1 cellular context compared by ENCODE assay signal in genomic region chr22:25281675-25282345, GRCh38.
TF ChIP-seq lines count a peak whose summit lies in the region.

No MANE protein-coding gene starts in this region.

TF ChIP-seq in SK-N-SH treated with all-trans-retinoic acid at 6 μM for 48 hours, 23 proteins besides CTCF, POLR2A, EP300 and RAD21 (continued from another document):
- TF ChIP-seq, protein P1, sequence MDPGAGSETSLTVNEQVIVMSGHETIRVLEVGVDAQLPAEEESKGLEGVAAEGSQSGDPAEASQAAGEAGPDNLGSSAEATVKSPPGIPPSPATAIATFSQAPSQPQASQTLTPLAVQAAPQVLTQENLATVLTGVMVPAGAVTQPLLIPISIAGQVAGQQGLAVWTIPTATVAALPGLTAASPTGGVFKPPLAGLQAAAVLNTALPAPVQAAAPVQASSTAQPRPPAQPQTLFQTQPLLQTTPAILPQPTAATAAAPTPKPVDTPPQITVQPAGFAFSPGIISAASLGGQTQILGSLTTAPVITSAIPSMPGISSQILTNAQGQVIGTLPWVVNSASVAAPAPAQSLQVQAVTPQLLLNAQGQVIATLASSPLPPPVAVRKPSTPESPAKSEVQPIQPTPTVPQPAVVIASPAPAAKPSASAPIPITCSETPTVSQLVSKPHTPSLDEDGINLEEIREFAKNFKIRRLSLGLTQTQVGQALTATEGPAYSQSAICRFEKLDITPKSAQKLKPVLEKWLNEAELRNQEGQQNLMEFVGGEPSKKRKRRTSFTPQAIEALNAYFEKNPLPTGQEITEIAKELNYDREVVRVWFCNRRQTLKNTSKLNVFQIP (CRISPR knock-in tag; IDR thresholded peaks at IDR 0.05; ENCODE audit: borderline replicate concordance, low read depth), result no peak
- TF ChIP-seq RARB (CRISPR knock-in tag; IDR thresholded peaks at IDR 0.05) (no peak), GLIS3 (CRISPR knock-in tag; IDR thresholded peaks at IDR 0.05) (no peak), TCF4 (CRISPR knock-in tag; IDR thresholded peaks at IDR 0.05; ENCODE audit: borderline replicate concordance) (no peak), ARNTL (CRISPR knock-in tag; IDR thresholded peaks at IDR 0.05; ENCODE audit: borderline replicate concordance, low read depth) (no peak), TOX (CRISPR knock-in tag; IDR thresholded peaks at IDR 0.05; ENCODE audit: borderline replicate concordance) (no peak), BACH2 (CRISPR knock-in tag; IDR thresholded peaks at IDR 0.05; ENCODE audit: borderline replicate concordance) (no peak)
- TF ChIP-seq, protein P2, sequence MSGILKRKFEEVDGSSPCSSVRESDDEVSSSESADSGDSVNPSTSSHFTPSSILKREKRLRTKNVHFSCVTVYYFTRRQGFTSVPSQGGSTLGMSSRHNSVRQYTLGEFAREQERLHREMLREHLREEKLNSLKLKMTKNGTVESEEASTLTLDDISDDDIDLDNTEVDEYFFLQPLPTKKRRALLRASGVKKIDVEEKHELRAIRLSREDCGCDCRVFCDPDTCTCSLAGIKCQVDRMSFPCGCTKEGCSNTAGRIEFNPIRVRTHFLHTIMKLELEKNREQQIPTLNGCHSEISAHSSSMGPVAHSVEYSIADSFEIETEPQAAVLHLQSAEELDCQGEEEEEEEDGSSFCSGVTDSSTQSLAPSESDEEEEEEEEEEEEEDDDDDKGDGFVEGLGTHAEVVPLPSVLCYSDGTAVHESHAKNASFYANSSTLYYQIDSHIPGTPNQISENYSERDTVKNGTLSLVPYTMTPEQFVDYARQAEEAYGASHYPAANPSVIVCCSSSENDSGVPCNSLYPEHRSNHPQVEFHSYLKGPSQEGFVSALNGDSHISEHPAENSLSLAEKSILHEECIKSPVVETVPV (CRISPR knock-in tag; IDR thresholded peaks at IDR 0.05), result no peak
